In genomic region chr4:118352843-118353373, GRCh38 we compare ENCODE assay signal across 1 cellular context.
TF ChIP-seq lines count a peak whose summit lies in the region.

A gene with protein sequence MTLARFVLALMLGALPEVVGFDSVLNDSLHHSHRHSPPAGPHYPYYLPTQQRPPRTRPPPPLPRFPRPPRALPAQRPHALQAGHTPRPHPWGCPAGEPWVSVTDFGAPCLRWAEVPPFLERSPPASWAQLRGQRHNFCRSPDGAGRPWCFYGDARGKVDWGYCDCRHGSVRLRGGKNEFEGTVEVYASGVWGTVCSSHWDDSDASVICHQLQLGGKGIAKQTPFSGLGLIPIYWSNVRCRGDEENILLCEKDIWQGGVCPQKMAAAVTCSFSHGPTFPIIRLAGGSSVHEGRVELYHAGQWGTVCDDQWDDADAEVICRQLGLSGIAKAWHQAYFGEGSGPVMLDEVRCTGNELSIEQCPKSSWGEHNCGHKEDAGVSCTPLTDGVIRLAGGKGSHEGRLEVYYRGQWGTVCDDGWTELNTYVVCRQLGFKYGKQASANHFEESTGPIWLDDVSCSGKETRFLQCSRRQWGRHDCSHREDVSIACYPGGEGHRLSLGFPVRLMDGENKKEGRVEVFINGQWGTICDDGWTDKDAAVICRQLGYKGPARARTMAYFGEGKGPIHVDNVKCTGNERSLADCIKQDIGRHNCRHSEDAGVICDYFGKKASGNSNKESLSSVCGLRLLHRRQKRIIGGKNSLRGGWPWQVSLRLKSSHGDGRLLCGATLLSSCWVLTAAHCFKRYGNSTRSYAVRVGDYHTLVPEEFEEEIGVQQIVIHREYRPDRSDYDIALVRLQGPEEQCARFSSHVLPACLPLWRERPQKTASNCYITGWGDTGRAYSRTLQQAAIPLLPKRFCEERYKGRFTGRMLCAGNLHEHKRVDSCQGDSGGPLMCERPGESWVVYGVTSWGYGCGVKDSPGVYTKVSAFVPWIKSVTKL (minus strand): TSS chr4:118353003. CDS start chr4:118352720, 283 bp downstream.

TF ChIP-seq in HEK293, 187 proteins besides CTCF, POLR2A, EP300 and RAD21 (continued from another document and continues in another):
- TF ChIP-seq ZBTB8A (tag by site-specific recombination; IDR thresholded peaks at IDR 0.05) (peak; percentile 89), MEIS1 (CRISPR knock-in tag; IDR thresholded peaks at IDR 0.05; ENCODE audit: borderline replicate concordance) (no peak), GLIS1 (tag by site-specific recombination; IDR thresholded peaks at IDR 0.05) (peak; percentile 57), OSR2 (tag by site-specific recombination; IDR thresholded peaks at IDR 0.05) (peak; percentile 35; the same call in 1 of the 2 replicates), ZNF146 (tag by site-specific recombination; IDR thresholded peaks at IDR 0.05) (no peak), KLF1 (tag by site-specific recombination; IDR thresholded peaks at IDR 0.05) (no peak), RBAK (tag by site-specific recombination; IDR thresholded peaks at IDR 0.05) (no peak), ZNF398 (tag by site-specific recombination; IDR thresholded peaks at IDR 0.05) (peak; percentile 63; the same call in 1 of the 2 replicates), ZBTB49 (tag by site-specific recombination; IDR thresholded peaks at IDR 0.05; ENCODE audit: low read depth) (no peak), ZNF37A (tag by site-specific recombination; IDR thresholded peaks at IDR 0.05) (no peak), ZNF629 (tag by site-specific recombination; IDR thresholded peaks at IDR 0.05) (0 out of 2 replicates have a peak, but pooled peaks have one; percentile 24), ZNF585B (tag by site-specific recombination; IDR thresholded peaks at IDR 0.05) (no peak), ZNF302 (tag by site-specific recombination; IDR thresholded peaks at IDR 0.05; ENCODE audit: low read depth) (no peak), ZNF600 (tag by site-specific recombination; IDR thresholded peaks at IDR 0.05) (peak; percentile 34; the same call in 1 of the 2 replicates), ZNF561 (tag by site-specific recombination; IDR thresholded peaks at IDR 0.05; ENCODE audit: borderline replicate concordance) (0 out of 2 replicates have a peak, but pooled peaks have one; percentile 42), BCL11A (tag by site-specific recombination; IDR thresholded peaks at IDR 0.05; ENCODE audit: low read depth) (no peak), ZNF221 (tag by site-specific recombination; IDR thresholded peaks at IDR 0.05; ENCODE audit: borderline replicate concordance) (no peak), ZNF133 (tag by site-specific recombination; IDR thresholded peaks at IDR 0.05) (no peak), ZNF140 (tag by site-specific recombination; IDR thresholded peaks at IDR 0.05) (no peak), ZEB2 (tag by site-specific recombination; IDR thresholded peaks at IDR 0.05) (peak; percentile 72; the same call in 1 of the 2 replicates), WT1 (tag by site-specific recombination; IDR thresholded peaks at IDR 0.05) (no peak)
- TF ChIP-seq, protein P1, sequence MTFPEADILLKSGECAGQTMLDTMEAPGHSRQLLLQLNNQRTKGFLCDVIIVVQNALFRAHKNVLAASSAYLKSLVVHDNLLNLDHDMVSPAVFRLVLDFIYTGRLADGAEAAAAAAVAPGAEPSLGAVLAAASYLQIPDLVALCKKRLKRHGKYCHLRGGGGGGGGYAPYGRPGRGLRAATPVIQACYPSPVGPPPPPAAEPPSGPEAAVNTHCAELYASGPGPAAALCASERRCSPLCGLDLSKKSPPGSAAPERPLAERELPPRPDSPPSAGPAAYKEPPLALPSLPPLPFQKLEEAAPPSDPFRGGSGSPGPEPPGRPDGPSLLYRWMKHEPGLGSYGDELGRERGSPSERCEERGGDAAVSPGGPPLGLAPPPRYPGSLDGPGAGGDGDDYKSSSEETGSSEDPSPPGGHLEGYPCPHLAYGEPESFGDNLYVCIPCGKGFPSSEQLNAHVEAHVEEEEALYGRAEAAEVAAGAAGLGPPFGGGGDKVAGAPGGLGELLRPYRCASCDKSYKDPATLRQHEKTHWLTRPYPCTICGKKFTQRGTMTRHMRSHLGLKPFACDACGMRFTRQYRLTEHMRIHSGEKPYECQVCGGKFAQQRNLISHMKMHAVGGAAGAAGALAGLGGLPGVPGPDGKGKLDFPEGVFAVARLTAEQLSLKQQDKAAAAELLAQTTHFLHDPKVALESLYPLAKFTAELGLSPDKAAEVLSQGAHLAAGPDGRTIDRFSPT (tag by site-specific recombination; IDR thresholded peaks at IDR 0.05) = peak; percentile 70; the same call in 1 of the 2 replicates
- TF ChIP-seq, protein P2, sequence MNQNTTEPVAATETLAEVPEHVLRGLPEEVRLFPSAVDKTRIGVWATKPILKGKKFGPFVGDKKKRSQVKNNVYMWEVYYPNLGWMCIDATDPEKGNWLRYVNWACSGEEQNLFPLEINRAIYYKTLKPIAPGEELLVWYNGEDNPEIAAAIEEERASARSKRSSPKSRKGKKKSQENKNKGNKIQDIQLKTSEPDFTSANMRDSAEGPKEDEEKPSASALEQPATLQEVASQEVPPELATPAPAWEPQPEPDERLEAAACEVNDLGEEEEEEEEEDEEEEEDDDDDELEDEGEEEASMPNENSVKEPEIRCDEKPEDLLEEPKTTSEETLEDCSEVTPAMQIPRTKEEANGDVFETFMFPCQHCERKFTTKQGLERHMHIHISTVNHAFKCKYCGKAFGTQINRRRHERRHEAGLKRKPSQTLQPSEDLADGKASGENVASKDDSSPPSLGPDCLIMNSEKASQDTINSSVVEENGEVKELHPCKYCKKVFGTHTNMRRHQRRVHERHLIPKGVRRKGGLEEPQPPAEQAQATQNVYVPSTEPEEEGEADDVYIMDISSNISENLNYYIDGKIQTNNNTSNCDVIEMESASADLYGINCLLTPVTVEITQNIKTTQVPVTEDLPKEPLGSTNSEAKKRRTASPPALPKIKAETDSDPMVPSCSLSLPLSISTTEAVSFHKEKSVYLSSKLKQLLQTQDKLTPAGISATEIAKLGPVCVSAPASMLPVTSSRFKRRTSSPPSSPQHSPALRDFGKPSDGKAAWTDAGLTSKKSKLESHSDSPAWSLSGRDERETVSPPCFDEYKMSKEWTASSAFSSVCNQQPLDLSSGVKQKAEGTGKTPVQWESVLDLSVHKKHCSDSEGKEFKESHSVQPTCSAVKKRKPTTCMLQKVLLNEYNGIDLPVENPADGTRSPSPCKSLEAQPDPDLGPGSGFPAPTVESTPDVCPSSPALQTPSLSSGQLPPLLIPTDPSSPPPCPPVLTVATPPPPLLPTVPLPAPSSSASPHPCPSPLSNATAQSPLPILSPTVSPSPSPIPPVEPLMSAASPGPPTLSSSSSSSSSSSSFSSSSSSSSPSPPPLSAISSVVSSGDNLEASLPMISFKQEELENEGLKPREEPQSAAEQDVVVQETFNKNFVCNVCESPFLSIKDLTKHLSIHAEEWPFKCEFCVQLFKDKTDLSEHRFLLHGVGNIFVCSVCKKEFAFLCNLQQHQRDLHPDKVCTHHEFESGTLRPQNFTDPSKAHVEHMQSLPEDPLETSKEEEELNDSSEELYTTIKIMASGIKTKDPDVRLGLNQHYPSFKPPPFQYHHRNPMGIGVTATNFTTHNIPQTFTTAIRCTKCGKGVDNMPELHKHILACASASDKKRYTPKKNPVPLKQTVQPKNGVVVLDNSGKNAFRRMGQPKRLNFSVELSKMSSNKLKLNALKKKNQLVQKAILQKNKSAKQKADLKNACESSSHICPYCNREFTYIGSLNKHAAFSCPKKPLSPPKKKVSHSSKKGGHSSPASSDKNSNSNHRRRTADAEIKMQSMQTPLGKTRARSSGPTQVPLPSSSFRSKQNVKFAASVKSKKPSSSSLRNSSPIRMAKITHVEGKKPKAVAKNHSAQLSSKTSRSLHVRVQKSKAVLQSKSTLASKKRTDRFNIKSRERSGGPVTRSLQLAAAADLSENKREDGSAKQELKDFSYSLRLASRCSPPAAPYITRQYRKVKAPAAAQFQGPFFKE (tag by site-specific recombination; IDR thresholded peaks at IDR 0.05; ENCODE audit: borderline replicate concordance) = no peak
- TF ChIP-seq, protein P3, sequence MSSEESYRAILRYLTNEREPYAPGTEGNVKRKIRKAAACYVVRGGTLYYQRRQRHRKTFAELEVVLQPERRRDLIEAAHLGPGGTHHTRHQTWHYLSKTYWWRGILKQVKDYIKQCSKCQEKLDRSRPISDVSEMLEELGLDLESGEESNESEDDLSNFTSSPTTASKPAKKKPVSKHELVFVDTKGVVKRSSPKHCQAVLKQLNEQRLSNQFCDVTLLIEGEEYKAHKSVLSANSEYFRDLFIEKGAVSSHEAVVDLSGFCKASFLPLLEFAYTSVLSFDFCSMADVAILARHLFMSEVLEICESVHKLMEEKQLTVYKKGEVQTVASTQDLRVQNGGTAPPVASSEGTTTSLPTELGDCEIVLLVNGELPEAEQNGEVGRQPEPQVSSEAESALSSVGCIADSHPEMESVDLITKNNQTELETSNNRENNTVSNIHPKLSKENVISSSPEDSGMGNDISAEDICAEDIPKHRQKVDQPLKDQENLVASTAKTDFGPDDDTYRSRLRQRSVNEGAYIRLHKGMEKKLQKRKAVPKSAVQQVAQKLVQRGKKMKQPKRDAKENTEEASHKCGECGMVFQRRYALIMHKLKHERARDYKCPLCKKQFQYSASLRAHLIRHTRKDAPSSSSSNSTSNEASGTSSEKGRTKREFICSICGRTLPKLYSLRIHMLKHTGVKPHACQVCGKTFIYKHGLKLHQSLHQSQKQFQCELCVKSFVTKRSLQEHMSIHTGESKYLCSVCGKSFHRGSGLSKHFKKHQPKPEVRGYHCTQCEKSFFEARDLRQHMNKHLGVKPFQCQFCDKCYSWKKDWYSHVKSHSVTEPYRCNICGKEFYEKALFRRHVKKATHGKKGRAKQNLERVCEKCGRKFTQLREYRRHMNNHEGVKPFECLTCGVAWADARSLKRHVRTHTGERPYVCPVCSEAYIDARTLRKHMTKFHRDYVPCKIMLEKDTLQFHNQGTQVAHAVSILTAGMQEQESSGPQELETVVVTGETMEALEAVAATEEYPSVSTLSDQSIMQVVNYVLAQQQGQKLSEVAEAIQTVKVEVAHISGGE (tag by site-specific recombination; conservative IDR thresholded peaks at IDR 0.05; ENCODE audit: low read depth) = peak; percentile 54
- TF ChIP-seq, protein P4, sequence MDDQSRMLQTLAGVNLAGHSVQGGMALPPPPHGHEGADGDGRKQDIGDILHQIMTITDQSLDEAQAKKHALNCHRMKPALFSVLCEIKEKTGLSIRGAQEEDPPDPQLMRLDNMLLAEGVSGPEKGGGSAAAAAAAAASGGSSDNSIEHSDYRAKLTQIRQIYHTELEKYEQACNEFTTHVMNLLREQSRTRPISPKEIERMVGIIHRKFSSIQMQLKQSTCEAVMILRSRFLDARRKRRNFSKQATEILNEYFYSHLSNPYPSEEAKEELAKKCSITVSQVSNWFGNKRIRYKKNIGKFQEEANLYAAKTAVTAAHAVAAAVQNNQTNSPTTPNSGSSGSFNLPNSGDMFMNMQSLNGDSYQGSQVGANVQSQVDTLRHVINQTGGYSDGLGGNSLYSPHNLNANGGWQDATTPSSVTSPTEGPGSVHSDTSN (CRISPR knock-in tag; IDR thresholded peaks at IDR 0.05) = no peak
- TF ChIP-seq, protein P5, sequence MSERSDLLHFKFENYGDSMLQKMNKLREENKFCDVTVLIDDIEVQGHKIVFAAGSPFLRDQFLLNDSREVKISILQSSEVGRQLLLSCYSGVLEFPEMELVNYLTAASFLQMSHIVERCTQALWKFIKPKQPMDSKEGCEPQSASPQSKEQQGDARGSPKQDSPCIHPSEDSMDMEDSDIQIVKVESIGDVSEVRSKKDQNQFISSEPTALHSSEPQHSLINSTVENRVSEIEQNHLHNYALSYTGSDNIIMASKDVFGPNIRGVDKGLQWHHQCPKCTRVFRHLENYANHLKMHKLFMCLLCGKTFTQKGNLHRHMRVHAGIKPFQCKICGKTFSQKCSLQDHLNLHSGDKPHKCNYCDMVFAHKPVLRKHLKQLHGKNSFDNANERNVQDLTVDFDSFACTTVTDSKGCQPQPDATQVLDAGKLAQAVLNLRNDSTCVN (tag by site-specific recombination; optimal IDR thresholded peaks at IDR 0.05) = peak; percentile 78
- TF ChIP-seq, protein P6, sequence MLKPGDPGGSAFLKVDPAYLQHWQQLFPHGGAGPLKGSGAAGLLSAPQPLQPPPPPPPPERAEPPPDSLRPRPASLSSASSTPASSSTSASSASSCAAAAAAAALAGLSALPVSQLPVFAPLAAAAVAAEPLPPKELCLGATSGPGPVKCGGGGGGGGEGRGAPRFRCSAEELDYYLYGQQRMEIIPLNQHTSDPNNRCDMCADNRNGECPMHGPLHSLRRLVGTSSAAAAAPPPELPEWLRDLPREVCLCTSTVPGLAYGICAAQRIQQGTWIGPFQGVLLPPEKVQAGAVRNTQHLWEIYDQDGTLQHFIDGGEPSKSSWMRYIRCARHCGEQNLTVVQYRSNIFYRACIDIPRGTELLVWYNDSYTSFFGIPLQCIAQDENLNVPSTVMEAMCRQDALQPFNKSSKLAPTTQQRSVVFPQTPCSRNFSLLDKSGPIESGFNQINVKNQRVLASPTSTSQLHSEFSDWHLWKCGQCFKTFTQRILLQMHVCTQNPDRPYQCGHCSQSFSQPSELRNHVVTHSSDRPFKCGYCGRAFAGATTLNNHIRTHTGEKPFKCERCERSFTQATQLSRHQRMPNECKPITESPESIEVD (tag by site-specific recombination; IDR thresholded peaks at IDR 0.05) = no peak
- TF ChIP-seq, protein P7, sequence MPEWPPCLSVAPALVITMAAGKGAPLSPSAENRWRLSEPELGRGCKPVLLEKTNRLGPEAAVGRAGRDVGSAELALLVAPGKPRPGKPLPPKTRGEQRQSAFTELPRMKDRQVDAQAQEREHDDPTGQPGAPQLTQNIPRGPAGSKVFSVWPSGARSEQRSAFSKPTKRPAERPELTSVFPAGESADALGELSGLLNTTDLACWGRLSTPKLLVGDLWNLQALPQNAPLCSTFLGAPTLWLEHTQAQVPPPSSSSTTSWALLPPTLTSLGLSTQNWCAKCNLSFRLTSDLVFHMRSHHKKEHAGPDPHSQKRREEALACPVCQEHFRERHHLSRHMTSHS (tag by site-specific recombination; IDR thresholded peaks at IDR 0.05) = no peak
